In genomic region chrY:2800246-2800645, GRCh38 we compare ENCODE assay signal across 18 cellular contexts. TPM values are rescaled to one million over a fixed set of nuclear protein-coding genes. Genes with fewer than 3 reads are reported as not detected.
DNase-seq lines count a peak whose midpoint lies in the region; ATAC-seq and TF ChIP-seq lines count a peak whose summit lies in the region.
"Had no signal": no experiment of that assay in that cellular context is flagged by ENCODE, and none has a peak within 500 bp of the region (broad histone marks: within the 10 kb centered on the region; RNA-seq: fewer than 3 reads in every experiment).

No MANE protein-coding gene starts in this region.

- TF ChIP-seq POLR2A in body of pancreas (IDR thresholded peaks at IDR 0.05) = no peak

- H3K4me3 ChIP-seq in body of pancreas (no peak overlapping the region), lower lobe of right lung (no peak overlapping the region)
- H3K4me3 ChIP-seq: tibial nerve had no signal

- no peaks in the 10 kb centered on the region for H3K9me3 Mint-ChIP-seq in HFFc6

- H3K36me3 Mint-ChIP-seq in HFFc6 (ENCODE audit: low read depth) = no peaks in the 10 kb centered on the region

- peak; percentile 75 for TF ChIP-seq CTCF in HFFc6 (IDR thresholded peaks at IDR 0.05)
- peak in 4 of 7 experiments; percentile 19 to 38 (median 32) for TF ChIP-seq CTCF in body of pancreas (IDR thresholded peaks at IDR 0.05)
- peak; percentile 31 for TF ChIP-seq CTCF in lower lobe of right lung (IDR thresholded peaks at IDR 0.05)

- H3K27ac ChIP-seq in body of pancreas = no peak overlapping the region
- H3K27ac ChIP-seq in lower lobe of right lung = no peak overlapping the region
- H3K27ac ChIP-seq: tibial nerve had no signal

- no peaks in the 10 kb centered on the region for H3K4me1 ChIP-seq in body of pancreas
- no peaks in the 10 kb centered on the region for H3K4me1 ChIP-seq in lower lobe of right lung
- H3K4me1 ChIP-seq: tibial nerve had no signal

- ATAC-seq in body of pancreas (no peak), lower lobe of right lung (no peak)

- H3K4me3 Mint-ChIP-seq in HFFc6 = no peak overlapping the region

- H3K36me3 ChIP-seq in body of pancreas (replicated peaks in 1 of 2; ENCODE audit: insufficient read depth in 1 of 2, low read depth in 2 of 2) = no peaks in the 10 kb centered on the region
- H3K36me3 ChIP-seq in lower lobe of right lung = no peaks in the 10 kb centered on the region
- H3K36me3 ChIP-seq: tibial nerve had no signal

- DNase-seq in EH (ENCODE audit: low read depth) = peak; percentile 37
- peak; percentile 3 for DNase-seq in HFFc6
- DNase-seq in body of pancreas = peak in 1 of 4 donors; percentile 3
- no peak for DNase-seq in lower lobe of right lung
- DNase-seq in SHP77 (lab: John Stamatoyannopoulos, UW) = no peak
- no peak for DNase-seq in NCI-H774 (lab: John Stamatoyannopoulos, UW)
- no peak for DNase-seq in NCI-H748 (lab: John Stamatoyannopoulos, UW; ENCODE audit: unreplicated experiment)
- DNase-seq in hypothalamus (lab: John Stamatoyannopoulos, UW) = no peak
- DNase-seq: activated CD4-positive, alpha-beta T cell treated with anti-CD3 and anti-CD28 coated beads for 1 hour; amygdala; DMS79; hippocampal formation; NCI-H1436 treated with DMSO at 0.1 percent for 48 hours; NK-92 treated with Interleukin-12 subunit alpha and Interleukin-12 subunit beta, amount 100 ng/mL, for 24 hours; stimulated activated CD4-positive, alpha-beta T cell treated with anti-CD3 and anti-CD28 coated beads, Interleukin-12 subunit alpha, Interleukin-12 subunit beta, amount 100 ng/mL, for 4 hours had no signal

- intact Hi-C loops in body of pancreas (cut with DNase I) = no loop called here
- intact Hi-C loops in lower lobe of right lung (cut with DNase I) = no loop called here

- H3K27me3 ChIP-seq in body of pancreas (no peaks in the 10 kb centered on the region), lower lobe of right lung (ENCODE audit: low read depth) (no peaks in the 10 kb centered on the region)
- H3K27me3 ChIP-seq: tibial nerve had no signal

- H3K27me3 Mint-ChIP-seq in HFFc6 (ENCODE audit: insufficient read depth) = peaks cover 3% of the 10 kb centered on the region; the same call in 1 of the 2 replicates

- WGBS in body of pancreas, 2 donors = 4 to 17% methylated on average over 2 of the region's 2 CpGs

- no peak overlapping the region for H3K27ac Mint-ChIP-seq in HFFc6

- H3K9me3 ChIP-seq in body of pancreas = no peaks in the 10 kb centered on the region
- H3K9me3 ChIP-seq in lower lobe of right lung = no peaks in the 10 kb centered on the region
- H3K9me3 ChIP-seq: tibial nerve had no signal

- no peaks in the 10 kb centered on the region for H3K4me1 Mint-ChIP-seq in HFFc6 (ENCODE audit: low read depth)

RNA-seq across cellular contexts. Expression of gene SRY, which starts 12.8 kb away (rescaled TPM):
- total RNA-seq in HFFc6 (2021; fragmentation: NEBNext Ultra II Directional; extraction: Animal tissue kit (Norgen Biotek cat#: 25700)) = not detected
- total RNA-seq in body of pancreas (not detected), lower lobe of right lung (not detected)
- total RNA-seq: lung microvascular endothelial cell, osteoblast, tibial nerve had no signal

RNA-seq across cellular contexts. Expression of gene RPS4Y1, which starts 41.2 kb away (rescaled TPM):
- 100 to 1,000 TPM; 295 to 324 (median 307) TPM for total RNA-seq in HFFc6 (2021; fragmentation: NEBNext Ultra II Directional; extraction: Animal tissue kit (Norgen Biotek cat#: 25700))
- total RNA-seq in body of pancreas = not detected
- 211 TPM for total RNA-seq in lower lobe of right lung

Comparison
In these comparisons a context has a peak if more than half of its experiments do, and no peak if none do; other contexts are left out.
1. DNase-seq: peak in EH (single experiment) and HFFc6 (single experiment); none in lower lobe of right lung (single experiment), SHP77 (0 of 2), NCI-H774 (single experiment), NCI-H748 (single experiment) and hypothalamus (0 of 51).
2. Peak in every context shown above with its lines, with median percentiles within 50 percentile points of each other: CTCF ChIP-seq.